Comparison of ENCODE assay signal across 24 cellular contexts in the genomic region with DNA sequence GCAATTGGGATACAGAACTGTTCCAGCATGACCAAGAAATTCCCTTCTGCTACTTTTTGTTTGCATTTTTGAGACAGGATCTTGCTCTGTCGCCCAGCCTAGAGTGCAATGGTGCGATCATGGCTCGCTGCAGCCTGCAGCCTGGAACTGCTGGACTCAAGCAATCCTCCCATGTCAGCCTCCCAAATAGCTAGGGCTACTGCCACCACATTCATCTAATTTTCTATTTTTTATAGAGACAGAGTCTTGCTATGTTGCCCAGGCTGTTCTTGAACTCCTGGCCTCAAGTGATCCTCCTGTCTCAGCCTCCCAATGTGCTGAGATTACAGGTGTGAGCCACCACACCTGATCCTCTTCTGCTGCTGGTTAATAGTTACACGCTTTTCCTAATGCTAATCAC.
"Had no signal": no experiment of that assay in that cellular context is flagged by ENCODE, and none has a peak within 500 bp of the region (broad histone marks: within the 10 kb centered on the region; RNA-seq: fewer than 3 reads in every experiment).

No MANE protein-coding gene starts in this region.

- H3K36me3 ChIP-seq: Peyer's patch, SJCRH30 had no signal

- H3K36me3 Mint-ChIP-seq: IgD-negative memory B cell had no signal

- H3K9me3 ChIP-seq: Peyer's patch, SJCRH30 had no signal

- H3K27ac ChIP-seq: HL-60, KMS-11, Peyer's patch, SJCRH30 had no signal

- H3K27me3 Mint-ChIP-seq: IgD-negative memory B cell had no signal

- H3K9ac ChIP-seq: KMS-11 had no signal

- H3K4me2 ChIP-seq: KMS-11 had no signal

- ATAC-seq: K562, PC-3, Right ventricle myocardium inferior, SK-N-SH treated with all-trans-retinoic acid at 6 μM for 48 hours had no signal

- H3K27me3 ChIP-seq: Peyer's patch, SJCRH30 had no signal

- H3K4me3 Mint-ChIP-seq: IgD-negative memory B cell had no signal

- H3K4me1 Mint-ChIP-seq: IgD-negative memory B cell had no signal

- DNase-seq: Kasumi-1, MM.1S, NCI-H1092 treated with DMSO at 0.1 percent for 48 hours, NCI-H1436, NCI-H187, NCI-H2029, NCI-H2081 treated with DMSO at 0.1 percent for 48 hours, NCI-H2171, NCI-H226, NCI-H446, NCI-H510A, NCI-H524 treated with DMSO at 0.1 percent for 48 hours, NCI-H69, NCI-H774, PC-3, Peyer's patch, SHP77 treated with DMSO at 0.1 percent for 48 hours, SJCRH30 had no signal

- H3K4me1 ChIP-seq: Peyer's patch had no signal

- H3K27ac Mint-ChIP-seq: IgD-negative memory B cell had no signal

- H3K4me3 ChIP-seq: K562, Peyer's patch, SJCRH30 had no signal
